ENCODE assay signal across 18 cellular contexts in genomic region chr11:6541356-6541755, GRCh38. TPM values are rescaled to one million over a fixed set of nuclear protein-coding genes. Genes with fewer than 3 reads are reported as not detected.
DNase-seq lines count a peak whose midpoint lies in the region; ATAC-seq lines count a peak whose summit lies in the region.
"Had no signal": no experiment of that assay in that cellular context is flagged by ENCODE, and none has a peak within 500 bp of the region (broad histone marks: within the 10 kb centered on the region; RNA-seq: fewer than 3 reads in every experiment).

No MANE protein-coding gene starts in this region.

- DNase-seq in Ammon's horn (ENCODE audit: low spot score) (peak; percentile 57), inferior parietal cortex (ENCODE audit: extremely low spot score) (peak; percentile 43), superior temporal gyrus (ENCODE audit: extremely low spot score) (peak; percentile 73), sciatic nerve (ENCODE audit: low spot score) (no peak), T-helper 2 cell (no peak), EL (no peak)
- DNase-seq: AML-193, Caco-2, GDM1, GOT3, H7, HFFc6, IMR-90 had no signal

- no peak for ATAC-seq in sciatic nerve
- ATAC-seq: A549, HCT116 had no signal

- intact Hi-C loops in sciatic nerve (cut with DNase I), result no loop called here

- peak overlapping the region; percentile 33 for H3K27ac ChIP-seq in angular gyrus (ENCODE audit: low read depth, low read length)
- H3K27ac ChIP-seq: 22Rv1, A549, BLaER1 had no signal

RNA-seq across cellular contexts. Expression of gene DNHD1, which starts 44.3 kb away (rescaled TPM):
- total RNA-seq in sciatic nerve, result 33.1 TPM

Comparison
In these comparisons a context has a peak if more than half of its experiments do, and no peak if none do; other contexts are left out.
1. DNase-seq: peak in Ammon's horn (single experiment), inferior parietal cortex (single experiment) and superior temporal gyrus (single experiment); none in sciatic nerve (single experiment), T-helper 2 cell (0 of 5) and EL (single experiment).